33 cellular contexts compared by ENCODE assay signal in genomic region chr6:167492096-167492449, GRCh38.
DNase-seq lines count a peak whose midpoint lies in the region; ATAC-seq and TF ChIP-seq lines count a peak whose summit lies in the region.
"Had no signal": no experiment of that assay in that cellular context is flagged by ENCODE, and none has a peak within 500 bp of the region (broad histone marks: within the 10 kb centered on the region; RNA-seq: fewer than 3 reads in every experiment).

No MANE protein-coding gene starts in this region.

- peak; percentile 90 for DNase-seq in MV-4-11 (lab: John Stamatoyannopoulos, UW)
- DNase-seq in right cardiac atrium, result peak; percentile 70 to 79 (median 70)
- peak; percentile 57 for DNase-seq in sigmoid colon
- no peak for DNase-seq in thyroid gland
- no peak for DNase-seq in AG08395 (ENCODE audit: low spot score)
- DNase-seq in activated T-cell treated with anti-CD3 and anti-CD28 coated beads, Interleukin-2, amount 50 U/mL, for 24 hours, result no peak
- DNase-seq in aorta, result no peak
- DNase-seq: activated CD4-positive, alpha-beta T cell treated with anti-CD3 and anti-CD28 coated beads, Interleukin-2, amount 10 ng/mL, durations not matched to agents 24 days and 14 days; activated effector memory CD4-positive, alpha-beta T cell treated with anti-CD3 and anti-CD28 coated beads, Interleukin-2, amount 50 U/mL, for 16 hours; COR-L47; cortex of kidney; effector memory CD8-positive, alpha-beta T cell; H7; hippocampal formation; KG1; mesenchymal stem cell; MG63; NCI-H1105 treated with DMSO at 0.1 percent for 48 hours; NCI-H2029; NCI-H526 treated with DMSO at 0.1 percent for 48 hours; right lobe of liver; SJCRH30; stimulated activated CD4-positive, alpha-beta T cell treated with anti-CD3 and anti-CD28 coated beads, Interleukin-4, amount 100 ng/mL, for 1 hour; SW 1271; T-helper 9 cell; trophoblast cell had no signal

- H3K36me3 ChIP-seq in esophagus (ENCODE audit: control insufficient read depth in 2 of 2, insufficient read depth in 2 of 2, low read length in 1 of 2) (no peaks in the 10 kb centered on the region), sigmoid colon (no peaks in the 10 kb centered on the region), thyroid gland (no peaks in the 10 kb centered on the region), aorta (ENCODE audit: control insufficient read depth in 1 of 2, insufficient read depth in 2 of 2, low read length in 1 of 2) (no peaks in the 10 kb centered on the region)
- H3K36me3 ChIP-seq: cardiac muscle cell, MG63, right lobe of liver, SJCRH30 had no signal

- H3K27me3 ChIP-seq in esophagus (ENCODE audit: control insufficient read depth in 1 of 2, insufficient read depth in 2 of 2, low read length in 2 of 2), result no peaks in the 10 kb centered on the region
- H3K27me3 ChIP-seq in right cardiac atrium (ENCODE audit: control insufficient read depth, insufficient read depth), result no peaks in the 10 kb centered on the region
- peaks cover 0 to 10% (median 0%) of the 10 kb centered on the region in 3 donors for H3K27me3 ChIP-seq in sigmoid colon
- no peaks in the 10 kb centered on the region for H3K27me3 ChIP-seq in thyroid gland
- no peaks in the 10 kb centered on the region for H3K27me3 ChIP-seq in aorta (ENCODE audit: control insufficient read depth in 1 of 2, insufficient read depth in 2 of 2, low read length in 1 of 2)
- H3K27me3 ChIP-seq: cardiac muscle cell, MG63, right lobe of liver, SJCRH30 had no signal

- no peak overlapping the region for H3K27ac Mint-ChIP-seq in activated T-cell treated with anti-CD3 and anti-CD28 coated beads, Interleukin-2, amount 50 U/mL, for 24 hours
- H3K27ac Mint-ChIP-seq: activated CD4-positive, alpha-beta T cell treated with anti-CD3 and anti-CD28 coated beads, Interleukin-2, amount 10 ng/mL, durations not matched to agents 24 days and 14 days; activated naive CD8-positive, alpha-beta T cell; effector memory CD8-positive, alpha-beta T cell; WTC11 had no signal

- H3K9me3 ChIP-seq in esophagus (ENCODE audit: control insufficient read depth in 2 of 2, insufficient read depth in 1 of 2, low read depth in 1 of 2, low read length in 1 of 2) (peaks cover 0 to 3% of the 10 kb centered on the region in 2 donors), right cardiac atrium (ENCODE audit: control insufficient read depth, low read length) (no peaks in the 10 kb centered on the region), sigmoid colon (no peaks in the 10 kb centered on the region), thyroid gland (no peaks in the 10 kb centered on the region), aorta (ENCODE audit: control insufficient read depth, low read length) (no peaks in the 10 kb centered on the region)
- H3K9me3 ChIP-seq: MG63, right lobe of liver, SJCRH30 had no signal

- H3K4me3 Mint-ChIP-seq in activated T-cell treated with anti-CD3 and anti-CD28 coated beads, Interleukin-2, amount 50 U/mL, for 24 hours, result no peak overlapping the region
- H3K4me3 Mint-ChIP-seq: activated CD4-positive, alpha-beta T cell treated with anti-CD3 and anti-CD28 coated beads, Interleukin-2, amount 10 ng/mL, durations not matched to agents 24 days and 14 days; activated naive CD8-positive, alpha-beta T cell; effector memory CD8-positive, alpha-beta T cell; neural crest cell; WTC11 had no signal

- H3K4me1 Mint-ChIP-seq in activated T-cell treated with anti-CD3 and anti-CD28 coated beads, Interleukin-2, amount 50 U/mL, for 24 hours (ENCODE audit: low read depth), result no peaks in the 10 kb centered on the region
- H3K4me1 Mint-ChIP-seq: activated CD4-positive, alpha-beta T cell treated with anti-CD3 and anti-CD28 coated beads, Interleukin-2, amount 10 ng/mL, durations not matched to agents 24 days and 14 days had no signal

- peak overlapping the region; percentile 65 to 86 for H3K27ac ChIP-seq in esophagus (ENCODE audit: low read depth in 2 of 2, low read length in 1 of 2)
- H3K27ac ChIP-seq in right cardiac atrium (ENCODE audit: low read length), result no peak overlapping the region
- no peak overlapping the region for H3K27ac ChIP-seq in sigmoid colon
- no peak overlapping the region for H3K27ac ChIP-seq in thyroid gland
- no peak overlapping the region for H3K27ac ChIP-seq in aorta (ENCODE audit: low read depth in 1 of 2, low read length in 2 of 2)
- H3K27ac ChIP-seq: cardiac muscle cell, parathyroid adenoma, right lobe of liver, SJCRH30 had no signal

- ATAC-seq in right cardiac atrium (peak; percentile 52 to 90), aorta (ENCODE audit: low FRiP score) (no peak)
- ATAC-seq: effector memory CD8-positive, alpha-beta T cell; GM12878; WTC11 had no signal

- intact Hi-C loops in right cardiac atrium (cut with DNase I) (no loop called here), sigmoid colon (cut with DNase I) (no loop called here), thyroid gland (cut with DNase I) (no loop called here), aorta (cut with DNase I) (no loop called here)

- TF ChIP-seq POLR2A in sigmoid colon (IDR thresholded peaks at IDR 0.05) (no peak), thyroid gland (IDR thresholded peaks at IDR 0.05) (no peak)

- peaks cover 39% of the 10 kb centered on the region for H3K27me3 Mint-ChIP-seq in activated T-cell treated with anti-CD3 and anti-CD28 coated beads, Interleukin-2, amount 50 U/mL, for 24 hours
- H3K27me3 Mint-ChIP-seq: activated CD4-positive, alpha-beta T cell treated with anti-CD3 and anti-CD28 coated beads, Interleukin-2, amount 10 ng/mL, durations not matched to agents 24 days and 14 days had no signal

- H3K9me3 Mint-ChIP-seq in activated T-cell treated with anti-CD3 and anti-CD28 coated beads, Interleukin-2, amount 50 U/mL, for 24 hours, result no peaks in the 10 kb centered on the region
- H3K9me3 Mint-ChIP-seq: activated CD4-positive, alpha-beta T cell treated with anti-CD3 and anti-CD28 coated beads, Interleukin-2, amount 10 ng/mL, durations not matched to agents 24 days and 14 days; effector memory CD8-positive, alpha-beta T cell; neural crest cell; WTC11 had no signal

- TF ChIP-seq CTCF in sigmoid colon (IDR thresholded peaks at IDR 0.05) (no peak), thyroid gland (IDR thresholded peaks at IDR 0.05) (no peak)

- H3K36me3 Mint-ChIP-seq in activated T-cell treated with anti-CD3 and anti-CD28 coated beads, Interleukin-2, amount 50 U/mL, for 24 hours (ENCODE audit: low read depth), result no peaks in the 10 kb centered on the region
- H3K36me3 Mint-ChIP-seq: activated naive CD8-positive, alpha-beta T cell; WTC11 had no signal

- no peak overlapping the region for H3K4me3 ChIP-seq in esophagus (ENCODE audit: low read depth in 1 of 2, low read length in 2 of 2)
- no peak overlapping the region for H3K4me3 ChIP-seq in right cardiac atrium (ENCODE audit: low read length)
- no peak overlapping the region for H3K4me3 ChIP-seq in sigmoid colon
- no peak overlapping the region for H3K4me3 ChIP-seq in thyroid gland (replicated peaks in 1 of 3)
- H3K4me3 ChIP-seq in aorta (ENCODE audit: low read length in 2 of 2), result no peak overlapping the region
- H3K4me3 ChIP-seq: cardiac muscle cell, GM12878, MG63, right lobe of liver, SJCRH30 had no signal

- TF ChIP-seq EP300 in sigmoid colon (IDR thresholded peaks at IDR 0.05), result no peak

- H3K4me1 ChIP-seq in esophagus (ENCODE audit: control insufficient read depth in 2 of 2, insufficient read depth in 2 of 2, low read length in 1 of 2) (peaks cover 0 to 7% of the 10 kb centered on the region in 2 donors), right cardiac atrium (ENCODE audit: control insufficient read depth, insufficient read depth, low read length) (no peaks in the 10 kb centered on the region), sigmoid colon (no peaks in the 10 kb centered on the region), thyroid gland (no peaks in the 10 kb centered on the region), aorta (ENCODE audit: control insufficient read depth in 1 of 2, insufficient read depth in 2 of 2, low read length in 2 of 2) (no peaks in the 10 kb centered on the region)
- H3K4me1 ChIP-seq: parathyroid adenoma had no signal

- WGBS in esophagus, 2 donors, result 46 to 51% methylated on average over 13 of the region's 13 CpGs
- 38% methylated on average over 13 of the region's 13 CpGs for WGBS in right cardiac atrium
- 64 to 74% methylated on average over 13 of the region's 13 CpGs for WGBS in sigmoid colon, 2 donors
- 50 to 55% methylated on average over 13 of the region's 13 CpGs for WGBS in thyroid gland, 2 donors
- WGBS in aorta, 2 donors, result 91 to 96% methylated on average over 13 of the region's 13 CpGs

Comparison
In these comparisons a context has a peak if more than half of its experiments do, and no peak if none do; other contexts are left out.
1. DNase-seq: peak in MV-4-11 (single experiment), right cardiac atrium (3 of 3) and sigmoid colon (single experiment); none in thyroid gland (0 of 2), AG08395 (single experiment), activated T-cell treated with anti-CD3 and anti-CD28 coated beads, Interleukin-2, amount 50 U/mL, for 24 hours (single experiment) and aorta (0 of 2).
2. H3K27ac ChIP-seq: peak in esophagus (2 of 2); none in right cardiac atrium (single experiment), sigmoid colon (0 of 4), thyroid gland (0 of 3) and aorta (0 of 2).